ENCODE assay signal across 17 cellular contexts in the genomic region with DNA sequence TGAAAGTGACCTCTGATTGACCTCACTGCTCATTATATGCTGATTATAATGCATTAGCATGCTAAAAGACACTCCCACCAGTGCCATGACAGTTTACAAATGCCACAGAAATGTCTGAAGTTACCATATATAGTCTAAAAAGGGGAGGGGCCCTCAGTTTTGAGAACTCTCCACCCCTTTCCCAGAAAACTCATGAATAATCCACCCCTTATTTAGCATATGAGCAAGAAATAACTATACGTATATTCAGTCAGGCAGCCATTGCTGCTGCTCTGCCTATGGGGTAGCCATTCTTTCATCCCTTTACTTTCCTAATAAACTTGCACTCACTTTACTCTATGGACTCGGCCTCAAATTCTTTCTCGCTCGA.
DNase-seq lines count a peak whose midpoint lies in the region; ATAC-seq and TF ChIP-seq lines count a peak whose summit lies in the region.
"Had no signal": no experiment of that assay in that cellular context is flagged by ENCODE, and none has a peak within 500 bp of the region (broad histone marks: within the 10 kb centered on the region; RNA-seq: fewer than 3 reads in every experiment).

No MANE protein-coding gene starts in this region.

- BruUV-seq in Caco-2 (replicated peaks; lab: Mats Ljungman, UMichigan) (no TSS peak), IMR-90 (replicated peaks; lab: Mats Ljungman, UMichigan) (no TSS peak)

- H3K4me3 Mint-ChIP-seq in Caco-2 (ENCODE audit: unreplicated experiment), result no peak overlapping the region
- H3K4me3 Mint-ChIP-seq: CD14-positive monocyte; CD4-positive, alpha-beta memory T cell had no signal

- H3K9ac ChIP-seq in IMR-90 (ENCODE audit: low read depth, low read length), result no peak overlapping the region
- H3K9ac ChIP-seq: BLaER1 had no signal

- H3K27me3 Mint-ChIP-seq in Caco-2 (ENCODE audit: insufficient read depth, unreplicated experiment), result no peaks in the 10 kb centered on the region

- peak overlapping the region; percentile 16 to 29; a peak in 2 of 4 replicates for H4K8ac ChIP-seq in IMR-90 (ENCODE audit: low read depth in 2 of 2, low read length in 2 of 2)

- peaks cover 22% of the 10 kb centered on the region for H3K4me1 ChIP-seq in Caco-2
- peaks cover 27% of the 10 kb centered on the region for H3K4me1 ChIP-seq in IMR-90 (ENCODE audit: control insufficient read depth, insufficient read depth, low read length)
- peaks cover 0 to 31% of the 10 kb centered on the region in 2 donors for H3K4me1 ChIP-seq in ascending aorta
- H3K4me1 ChIP-seq in neuron (ENCODE audit: insufficient read depth, low read length), result peaks cover 14% of the 10 kb centered on the region
- H3K4me1 ChIP-seq: BLaER1, HAP-1 had no signal

- intact Hi-C loops in Caco-2 (cut with micrococcal nuclease; ENCODE audit: unreplicated experiment), result no loop called here
- intact Hi-C loops in IMR-90 (cut with micrococcal nuclease), result no loop called here
- intact Hi-C loops in ascending aorta (cut with DNase I), result no loop called here
- intact Hi-C loops in posterior cingulate gyrus (cut with DNase I), result no loop called here

- H3K56ac ChIP-seq in IMR-90 (ENCODE audit: extremely low read depth, insufficient read depth, low read length), result no peak overlapping the region

- H3K27me3 ChIP-seq in Caco-2 (replicated peaks; ENCODE audit: control insufficient read depth, insufficient read depth, low read length) (no peaks in the 10 kb centered on the region), IMR-90 (ENCODE audit: control insufficient read depth, insufficient read depth, low read length) (no peaks in the 10 kb centered on the region), ascending aorta (no peaks in the 10 kb centered on the region), neuron (ENCODE audit: insufficient read depth, low read length) (no peaks in the 10 kb centered on the region)
- H3K27me3 ChIP-seq: BLaER1 had no signal

- peaks cover 0 to 6% of the 10 kb centered on the region in 2 experiments; a peak in 1 of 4 replicates for H3K79me1 ChIP-seq in IMR-90 (ENCODE audit: low read depth in 1 of 2, low read length in 2 of 2)

- CTCF ChIA-PET in Caco-2 (lab: Charles Lee) (no interaction called here), IMR-90 (lab: Yijun Ruan, JAX) (no interaction called here)

- peaks cover 12% of the 10 kb centered on the region for H3K9me3 Mint-ChIP-seq in Caco-2 (ENCODE audit: unreplicated experiment)
- H3K9me3 Mint-ChIP-seq: CD4-positive, alpha-beta memory T cell had no signal

- no peak overlapping the region for H3K23ac ChIP-seq in IMR-90 (ENCODE audit: low read depth, low read length)

- WGBS in IMR-90 (ENCODE audit: extremely low coverage in 2 of 2, insufficient read length in 1 of 2), 2 experiments, result no CpG with 5 or more reads among the region's 4 CpGs

- H3K18ac ChIP-seq in IMR-90 (ENCODE audit: low read depth, low read length), result peak overlapping the region; percentile 96

- peak overlapping the region; percentile 88; the same call in 1 of the 3 replicates for H2BK15ac ChIP-seq in IMR-90 (ENCODE audit: low read depth, low read length)

- peaks cover 11% of the 10 kb centered on the region; the same call in 1 of the 2 replicates for H3K9me3 ChIP-seq in Caco-2
- peaks cover 2% of the 10 kb centered on the region; the same call in 1 of the 2 replicates for H3K9me3 ChIP-seq in IMR-90 (ENCODE audit: control insufficient read depth, insufficient read depth, low read length)
- no peaks in the 10 kb centered on the region for H3K9me3 ChIP-seq in ascending aorta
- H3K9me3 ChIP-seq in neuron (ENCODE audit: low read length), result no peaks in the 10 kb centered on the region
- H3K9me3 ChIP-seq: BLaER1, HAP-1 had no signal

- POLR2A ChIA-PET in Caco-2 (lab: Charles Lee), result no interaction called here
- POLR2A ChIA-PET in IMR-90 (lab: Charles Lee; ENCODE audit: unreplicated experiment), result no interaction called here

- H3K27ac ChIP-seq in IMR-90 (ENCODE audit: insufficient read depth, low read length), result peak overlapping the region; percentile 98
- peak overlapping the region; percentile 43 to 82 for H3K27ac ChIP-seq in ascending aorta
- H3K27ac ChIP-seq: BLaER1 had no signal

- no peaks in the 10 kb centered on the region for H4K20me1 ChIP-seq in IMR-90 (ENCODE audit: insufficient read depth, low read length)
- H4K20me1 ChIP-seq: BLaER1 had no signal

- H2AFZ ChIP-seq in IMR-90 (replicated peaks; ENCODE audit: low read length, poor library complexity) (no peak overlapping the region), neuron (ENCODE audit: low read depth, low read length) (peak overlapping the region; percentile 52)

- H3K36me3 Mint-ChIP-seq in Caco-2 (ENCODE audit: insufficient read depth, unreplicated experiment), result no peaks in the 10 kb centered on the region
- H3K36me3 Mint-ChIP-seq: CD14-positive monocyte; CD4-positive, alpha-beta memory T cell had no signal

- TF ChIP-seq CTCF in Caco-2 (IDR thresholded peaks at IDR 0.05; ENCODE audit: insufficient read depth in 1 of 2, low read depth in 1 of 2, low read length in 1 of 2, severe bottlenecking in 1 of 2, unreplicated experiment in 1 of 2), result no peak
- no peak for TF ChIP-seq CTCF in IMR-90 (conservative IDR thresholded peaks at IDR 0.05; ENCODE audit: low read depth, low read length)
- TF ChIP-seq CTCF in ascending aorta (IDR thresholded peaks at IDR 0.05), result no peak

- peak overlapping the region; percentile 92; the same call in 1 of the 2 replicates for H2AK5ac ChIP-seq in IMR-90 (ENCODE audit: low read depth, low read length)

- peak overlapping the region; percentile 99 for H2BK20ac ChIP-seq in IMR-90 (ENCODE audit: low read depth, low read length)

- no peak for TF ChIP-seq RAD21 in IMR-90 (IDR thresholded peaks at IDR 0.05; ENCODE audit: low read length)

- peak overlapping the region; percentile 87; the same call in 1 of the 2 replicates for H4K91ac ChIP-seq in IMR-90 (ENCODE audit: insufficient read depth, low read depth, low read length)

- no peak for TF ChIP-seq POLR2A in IMR-90 (IDR thresholded peaks at IDR 0.05; ENCODE audit: low read depth, low read length)

- H3K4ac ChIP-seq in IMR-90 (ENCODE audit: low read depth, low read length), result peak overlapping the region; percentile 99

- H2BK120ac ChIP-seq in IMR-90 (ENCODE audit: low read depth, low read length), result peak overlapping the region; percentile 96

- peak overlapping the region; percentile 88 for H2BK5ac ChIP-seq in IMR-90 (ENCODE audit: low read depth, low read length, poor library complexity, severe bottlenecking)

- peak overlapping the region; percentile 91 for H4K5ac ChIP-seq in IMR-90 (ENCODE audit: low read depth, low read length)

- DNase-seq in Caco-2, result no peak
- DNase-seq in IMR-90, result no peak
- no peak for DNase-seq in ascending aorta (ENCODE audit: low spot score in 2 of 2)
- DNase-seq in NCI-H1694 (lab: John Stamatoyannopoulos, UW), result no peak
- no peak for DNase-seq in posterior cingulate gyrus
- no peak for DNase-seq in activated T-cell treated with anti-CD3 and anti-CD28 coated beads, Interleukin-2, amount 50 U/mL, for 1 hour
- DNase-seq in stimulated activated CD4-positive, alpha-beta T cell treated with anti-CD3 and anti-CD28 coated beads, Interleukin-4, amount 100 ng/mL, for 1 hour, result no peak
- DNase-seq: 8988T; Calu3; CD4-positive, alpha-beta memory T cell; DND-41; GDM1 had no signal

- dilution Hi-C loops in IMR-90 (cut with HindIII; ENCODE audit: low sequenced_read_pairs, unreplicated experiment), result no loop called here

- no peak for ATAC-seq in IMR-90 (ENCODE audit: low read depth)
- ATAC-seq: HepG2 had no signal

- H3K4me3 ChIP-seq in Caco-2 (ENCODE audit: low read depth, low read length), result no peak overlapping the region
- H3K4me3 ChIP-seq in IMR-90 (ENCODE audit: insufficient read depth, low read depth, low read length), result no peak overlapping the region
- no peak overlapping the region for H3K4me3 ChIP-seq in ascending aorta
- H3K4me3 ChIP-seq in neuron (ENCODE audit: low read length), result no peak overlapping the region
- H3K4me3 ChIP-seq: BLaER1, HAP-1 had no signal

- H2AK9ac ChIP-seq in IMR-90 (replicated peaks; ENCODE audit: low read depth, low read length, poor library complexity), result no peak overlapping the region

- H3K4me2 ChIP-seq in IMR-90 (ENCODE audit: low read depth, low read length), result no peak overlapping the region
- H3K4me2 ChIP-seq: BLaER1 had no signal

- H3K4me1 Mint-ChIP-seq in Caco-2 (ENCODE audit: low read depth, unreplicated experiment), result peaks cover 11% of the 10 kb centered on the region
- H3K4me1 Mint-ChIP-seq: CD4-positive, alpha-beta memory T cell had no signal

- peak overlapping the region; percentile 73 for H3K27ac Mint-ChIP-seq in Caco-2 (ENCODE audit: unreplicated experiment)
- H3K27ac Mint-ChIP-seq: CD14-positive monocyte; CD4-positive, alpha-beta memory T cell had no signal

- H3K36me3 ChIP-seq in Caco-2 (ENCODE audit: control insufficient read depth, insufficient read depth, low read length) (no peaks in the 10 kb centered on the region), IMR-90 (ENCODE audit: control insufficient read depth, insufficient read depth, low read length) (no peaks in the 10 kb centered on the region), ascending aorta (no peaks in the 10 kb centered on the region), neuron (ENCODE audit: insufficient read depth, low read length) (no peaks in the 10 kb centered on the region)
- H3K36me3 ChIP-seq: BLaER1, HAP-1 had no signal

- peaks cover 11% of the 10 kb centered on the region for H3K9me1 ChIP-seq in IMR-90 (ENCODE audit: insufficient read depth, low read length)

- peak overlapping the region; percentile 85; the same call in 1 of the 2 replicates for H3K14ac ChIP-seq in IMR-90 (replicated peaks; ENCODE audit: low read depth, low read length)

- in situ Hi-C loops in IMR-90 (cut with MboI; ENCODE audit: low sequenced_read_pairs), result no loop called here

TF ChIP-seq in IMR-90, 13 proteins besides CTCF, POLR2A, EP300 and RAD21:
- TF ChIP-seq MXI1 (IDR thresholded peaks at IDR 0.05; ENCODE audit: borderline replicate concordance, low read depth, low read length) (no peak), MAZ (IDR thresholded peaks at IDR 0.05; ENCODE audit: borderline replicate concordance, low read depth, low read length) (no peak), NFE2L2 (IDR thresholded peaks at IDR 0.05; ENCODE audit: low read depth, low read length) (no peak), BHLHE40 (IDR thresholded peaks at IDR 0.05; ENCODE audit: low read depth, low read length) (no peak), FOS (IDR thresholded peaks at IDR 0.05; ENCODE audit: low read depth, low read length) (no peak)
- TF ChIP-seq, protein P1, sequence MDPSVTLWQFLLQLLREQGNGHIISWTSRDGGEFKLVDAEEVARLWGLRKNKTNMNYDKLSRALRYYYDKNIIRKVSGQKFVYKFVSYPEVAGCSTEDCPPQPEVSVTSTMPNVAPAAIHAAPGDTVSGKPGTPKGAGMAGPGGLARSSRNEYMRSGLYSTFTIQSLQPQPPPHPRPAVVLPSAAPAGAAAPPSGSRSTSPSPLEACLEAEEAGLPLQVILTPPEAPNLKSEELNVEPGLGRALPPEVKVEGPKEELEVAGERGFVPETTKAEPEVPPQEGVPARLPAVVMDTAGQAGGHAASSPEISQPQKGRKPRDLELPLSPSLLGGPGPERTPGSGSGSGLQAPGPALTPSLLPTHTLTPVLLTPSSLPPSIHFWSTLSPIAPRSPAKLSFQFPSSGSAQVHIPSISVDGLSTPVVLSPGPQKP (IDR thresholded peaks at IDR 0.05; ENCODE audit: borderline replicate concordance, low read depth, low read length), result no peak
